ENCODE assay signal across 1 cellular context in the genomic region with DNA sequence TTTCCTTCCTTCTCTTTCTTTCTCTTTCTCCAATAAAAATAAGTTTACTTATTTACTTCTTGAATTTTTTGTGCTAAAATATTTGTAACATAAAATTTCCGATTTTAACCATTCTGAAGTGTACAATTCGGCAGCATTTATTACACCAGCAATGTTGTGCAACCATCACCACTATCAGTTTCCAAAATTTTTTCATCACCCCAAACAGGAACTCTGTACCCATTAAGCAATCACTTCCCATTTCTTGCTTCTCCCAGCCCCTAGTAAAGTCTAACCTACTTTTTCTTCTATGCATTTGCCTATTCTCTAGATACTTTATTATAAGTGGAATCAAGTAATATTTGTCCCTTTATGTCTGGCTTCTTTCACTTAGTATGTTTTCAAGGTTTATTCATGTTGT.
TF ChIP-seq lines count a peak whose summit lies in the region.

No MANE protein-coding gene starts in this region.

TF ChIP-seq in WTC11, 78 proteins besides CTCF, POLR2A, EP300 and RAD21 (continued from another document):
- TF ChIP-seq, protein P1, sequence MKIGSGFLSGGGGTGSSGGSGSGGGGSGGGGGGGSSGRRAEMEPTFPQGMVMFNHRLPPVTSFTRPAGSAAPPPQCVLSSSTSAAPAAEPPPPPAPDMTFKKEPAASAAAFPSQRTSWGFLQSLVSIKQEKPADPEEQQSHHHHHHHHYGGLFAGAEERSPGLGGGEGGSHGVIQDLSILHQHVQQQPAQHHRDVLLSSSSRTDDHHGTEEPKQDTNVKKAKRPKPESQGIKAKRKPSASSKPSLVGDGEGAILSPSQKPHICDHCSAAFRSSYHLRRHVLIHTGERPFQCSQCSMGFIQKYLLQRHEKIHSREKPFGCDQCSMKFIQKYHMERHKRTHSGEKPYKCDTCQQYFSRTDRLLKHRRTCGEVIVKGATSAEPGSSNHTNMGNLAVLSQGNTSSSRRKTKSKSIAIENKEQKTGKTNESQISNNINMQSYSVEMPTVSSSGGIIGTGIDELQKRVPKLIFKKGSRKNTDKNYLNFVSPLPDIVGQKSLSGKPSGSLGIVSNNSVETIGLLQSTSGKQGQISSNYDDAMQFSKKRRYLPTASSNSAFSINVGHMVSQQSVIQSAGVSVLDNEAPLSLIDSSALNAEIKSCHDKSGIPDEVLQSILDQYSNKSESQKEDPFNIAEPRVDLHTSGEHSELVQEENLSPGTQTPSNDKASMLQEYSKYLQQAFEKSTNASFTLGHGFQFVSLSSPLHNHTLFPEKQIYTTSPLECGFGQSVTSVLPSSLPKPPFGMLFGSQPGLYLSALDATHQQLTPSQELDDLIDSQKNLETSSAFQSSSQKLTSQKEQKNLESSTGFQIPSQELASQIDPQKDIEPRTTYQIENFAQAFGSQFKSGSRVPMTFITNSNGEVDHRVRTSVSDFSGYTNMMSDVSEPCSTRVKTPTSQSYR (CRISPR knock-in tag; IDR thresholded peaks at IDR 0.05), result no peak
- TF ChIP-seq ZNF232 (CRISPR knock-in tag; IDR thresholded peaks at IDR 0.05) (no peak), ZNF423 (CRISPR knock-in tag; IDR thresholded peaks at IDR 0.05) (no peak), MXD4 (CRISPR knock-in tag; IDR thresholded peaks at IDR 0.05; ENCODE audit: borderline replicate concordance) (no peak), ZBTB21 (CRISPR knock-in tag; IDR thresholded peaks at IDR 0.05; ENCODE audit: borderline replicate concordance) (no peak), FOXP4 (CRISPR knock-in tag; IDR thresholded peaks at IDR 0.05) (no peak), ERG (CRISPR knock-in tag; IDR thresholded peaks at IDR 0.05) (no peak)
- TF ChIP-seq, protein P2, sequence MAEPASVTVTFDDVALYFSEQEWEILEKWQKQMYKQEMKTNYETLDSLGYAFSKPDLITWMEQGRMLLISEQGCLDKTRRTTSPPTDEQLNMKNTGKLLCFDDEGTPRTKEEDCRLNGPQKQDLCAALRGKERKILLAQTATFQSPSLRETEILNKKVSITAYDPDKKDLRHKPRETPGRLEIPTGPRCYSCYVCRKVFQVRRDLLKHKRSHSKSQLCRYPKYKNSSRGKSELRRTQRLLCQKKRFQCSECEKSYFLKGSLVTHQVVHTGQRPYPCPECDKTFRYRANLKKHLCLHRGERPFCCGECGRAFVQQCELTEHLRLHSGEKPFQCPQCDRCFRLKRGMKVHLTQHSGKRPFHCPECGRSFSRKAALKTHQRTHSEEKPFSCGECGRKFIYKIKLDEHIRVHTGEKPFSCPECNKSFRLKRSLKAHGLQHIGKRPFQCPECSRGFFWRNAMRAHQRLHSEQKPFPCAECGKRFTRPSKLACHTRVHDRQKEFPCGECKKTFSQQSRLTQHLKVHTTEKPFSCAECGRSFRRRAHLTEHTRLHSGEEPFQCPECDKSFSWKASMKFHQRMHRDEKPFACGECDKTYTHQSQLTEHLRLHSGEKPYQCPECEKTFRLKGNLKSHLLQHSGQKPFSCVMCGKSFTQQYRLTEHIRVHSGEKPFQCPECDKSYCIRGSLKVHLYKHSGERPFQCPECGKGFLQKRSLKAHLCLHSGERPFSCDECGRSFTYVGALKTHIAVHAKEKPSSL (CRISPR knock-in tag; conservative IDR thresholded peaks at IDR 0.05), result no peak
